In genomic region chr10:12355384-12355783, GRCh38 we compare ENCODE assay signal across 24 cellular contexts. TPM values are rescaled to one million over a fixed set of nuclear protein-coding genes. Genes with fewer than 3 reads are reported as not detected.
DNase-seq lines count a peak whose midpoint lies in the region; ATAC-seq and TF ChIP-seq lines count a peak whose summit lies in the region.
"Had no signal": no experiment of that assay in that cellular context is flagged by ENCODE, and none has a peak within 500 bp of the region (broad histone marks: within the 10 kb centered on the region; RNA-seq: fewer than 3 reads in every experiment).

No MANE protein-coding gene starts in this region.

- TF ChIP-seq CTCF in GM13976 (IDR thresholded peaks at IDR 0.05; ENCODE audit: borderline replicate concordance, control extremely low read depth, extremely low read depth, insufficient read depth, missing control alignments) (no peak), WTC11 (IDR thresholded peaks at IDR 0.05) (no peak), Calu3 (IDR thresholded peaks at IDR 0.05; ENCODE audit: unreplicated experiment) (no peak), nephron progenitor cell (IDR thresholded peaks at IDR 0.05) (no peak)

- POLR2A ChIA-PET in WTC11 (lab: Charles Lee) = no interaction called here

- in situ Hi-C loops in GM13976 (cut with MboI; ENCODE audit: low sequenced_read_pairs, unreplicated experiment) = no loop called here

- H3K4me1 Mint-ChIP-seq in stimulated activated naive CD8-positive, alpha-beta T cell treated with anti-CD3 and anti-CD28 coated beads, Interleukin-15, Interleukin-2, amounts not matched to agents 100 ng/mL and 50 ng/mL, for 24 hours (ENCODE audit: low read depth) = peaks cover 76% of the 10 kb centered on the region
- H3K4me1 Mint-ChIP-seq in WTC11 = peaks cover 70% of the 10 kb centered on the region
- peaks cover 63 to 89% of the 10 kb centered on the region in 2 donors for H3K4me1 Mint-ChIP-seq in stimulated activated naive B cell treated with anti-CD40 and anti-IgM and Interleukin-4, amounts not matched to agents 10 μg/mL and 1 μg/mL and 100 μg/mL, for 72 hours
- peaks cover 7% of the 10 kb centered on the region for H3K4me1 Mint-ChIP-seq in Calu3 (ENCODE audit: low read depth, unreplicated experiment)
- peaks cover 57% of the 10 kb centered on the region for H3K4me1 Mint-ChIP-seq in nephron progenitor cell

- H3K9me3 Mint-ChIP-seq in stimulated activated naive CD8-positive, alpha-beta T cell treated with anti-CD3 and anti-CD28 coated beads, Interleukin-15, Interleukin-2, amounts not matched to agents 100 ng/mL and 50 ng/mL, for 24 hours = no peaks in the 10 kb centered on the region
- H3K9me3 Mint-ChIP-seq in WTC11 = no peaks in the 10 kb centered on the region
- H3K9me3 Mint-ChIP-seq in stimulated activated naive B cell treated with anti-CD40 and anti-IgM and Interleukin-4, amounts not matched to agents 10 μg/mL and 1 μg/mL and 100 μg/mL, for 72 hours = no peaks in the 10 kb centered on the region
- H3K9me3 Mint-ChIP-seq in Calu3 (ENCODE audit: low read depth, unreplicated experiment) = no peaks in the 10 kb centered on the region
- no peaks in the 10 kb centered on the region for H3K9me3 Mint-ChIP-seq in nephron progenitor cell

- ATAC-seq in stimulated activated naive CD8-positive, alpha-beta T cell treated with anti-CD3 and anti-CD28 coated beads, Interleukin-15, Interleukin-2, amounts not matched to agents 100 U/mL and 50 U/mL, for 24 hours = no peak
- ATAC-seq in WTC11 = no peak
- peak in 1 of 2 donors; percentile 7 for ATAC-seq in stimulated activated naive B cell treated with anti-CD40 and anti-IgM and Interleukin-4, amounts not matched to agents 10 μg/mL and 1 μg/mL and 100 μg/mL, for 72 hours (replicated peaks)
- ATAC-seq in HG02981 (IDR thresholded peaks at IDR 0.05; ENCODE audit: unreplicated experiment) = no peak
- ATAC-seq: HCT116 had no signal

- H3K27ac Mint-ChIP-seq in stimulated activated naive CD8-positive, alpha-beta T cell treated with anti-CD3 and anti-CD28 coated beads, Interleukin-15, Interleukin-2, amounts not matched to agents 100 ng/mL and 50 ng/mL, for 24 hours = peak overlapping the region; percentile 83
- H3K27ac Mint-ChIP-seq in WTC11 = peak overlapping the region; percentile 43; the same call in 1 of the 2 replicates
- peak overlapping the region; percentile 66 for H3K27ac Mint-ChIP-seq in stimulated activated naive B cell treated with anti-CD40 and anti-IgM and Interleukin-4, amounts not matched to agents 10 μg/mL and 1 μg/mL and 100 μg/mL, for 72 hours
- H3K27ac Mint-ChIP-seq in Calu3 (ENCODE audit: unreplicated experiment) = no peak overlapping the region
- no peak overlapping the region for H3K27ac Mint-ChIP-seq in nephron progenitor cell
- H3K27ac Mint-ChIP-seq: CD14-positive monocyte had no signal

- no TSS peak for BruUV-seq in Calu3 (replicated peaks; lab: Mats Ljungman, UMichigan)

- H3K4me3 Mint-ChIP-seq in stimulated activated naive CD8-positive, alpha-beta T cell treated with anti-CD3 and anti-CD28 coated beads, Interleukin-15, Interleukin-2, amounts not matched to agents 100 ng/mL and 50 ng/mL, for 24 hours = no peak overlapping the region
- H3K4me3 Mint-ChIP-seq in WTC11 = no peak overlapping the region
- peak overlapping the region; percentile 16 to 46 for H3K4me3 Mint-ChIP-seq in stimulated activated naive B cell treated with anti-CD40 and anti-IgM and Interleukin-4, amounts not matched to agents 10 μg/mL and 1 μg/mL and 100 μg/mL, for 72 hours
- H3K4me3 Mint-ChIP-seq in Calu3 (ENCODE audit: low read depth, unreplicated experiment) = no peak overlapping the region
- no peak overlapping the region for H3K4me3 Mint-ChIP-seq in nephron progenitor cell

- DNase-seq in stimulated activated naive CD8-positive, alpha-beta T cell treated with anti-CD3 and anti-CD28 coated beads, Interleukin-15, Interleukin-2, amounts not matched to agents 100 U/mL and 50 U/mL, for 24 hours = no peak
- peak; percentile 61 for DNase-seq in GM13976 (ENCODE audit: low spot score)
- no peak for DNase-seq in WTC11 (ENCODE audit: low spot score)
- DNase-seq in stimulated activated naive B cell treated with anti-CD40 and anti-IgM and Interleukin-4, amounts not matched to agents 10 μg/mL and 1 μg/mL and 100 μg/mL, for 72 hours = no peak
- DNase-seq in Calu3 = no peak
- DNase-seq in nephron progenitor cell = no peak
- DNase-seq: COR-L47, DMS 273 treated with DMSO at 0.1 percent for 48 hours, DMS79 treated with DMSO at 0.1 percent for 48 hours, MM.1S, NCI-H1092, NCI-H1436 treated with DMSO at 0.1 percent for 48 hours, NCI-H2029, NCI-H2227 treated with DMSO at 0.1 percent for 48 hours, NCI-H510A treated with DMSO at 0.1 percent for 48 hours, NCI-H748 treated with DMSO at 0.1 percent for 48 hours, PC-9, RPMI8226, SHP77, SW 1271 had no signal

- CTCF ChIA-PET in WTC11 (lab: Charles Lee) (no interaction called here), Calu3 (lab: Charles Lee) (no interaction called here)

- H3K27me3 Mint-ChIP-seq in stimulated activated naive CD8-positive, alpha-beta T cell treated with anti-CD3 and anti-CD28 coated beads, Interleukin-15, Interleukin-2, amounts not matched to agents 100 ng/mL and 50 ng/mL, for 24 hours = no peaks in the 10 kb centered on the region
- H3K27me3 Mint-ChIP-seq in WTC11 (ENCODE audit: low read depth) (peaks cover 23% of the 10 kb centered on the region), Calu3 (ENCODE audit: unreplicated experiment) (peaks cover 92% of the 10 kb centered on the region), nephron progenitor cell (ENCODE audit: low read depth, poor library complexity) (peaks cover 55% of the 10 kb centered on the region)
- no peaks in the 10 kb centered on the region for H3K27me3 Mint-ChIP-seq in stimulated activated naive B cell treated with anti-CD40 and anti-IgM and Interleukin-4, amounts not matched to agents 10 μg/mL and 1 μg/mL and 100 μg/mL, for 72 hours

- intact Hi-C loops in Calu3 (cut with micrococcal nuclease; ENCODE audit: unreplicated experiment) = loop anchor here (10.0 kb wide), 1 partner anchor 299 kb away; no protein-coding TSS in a partner anchor

- peaks cover 10% of the 10 kb centered on the region for H3K36me3 Mint-ChIP-seq in stimulated activated naive CD8-positive, alpha-beta T cell treated with anti-CD3 and anti-CD28 coated beads, Interleukin-15, Interleukin-2, amounts not matched to agents 100 ng/mL and 50 ng/mL, for 24 hours (ENCODE audit: low read depth)
- H3K36me3 Mint-ChIP-seq in WTC11 = no peaks in the 10 kb centered on the region; the same call in 1 of the 2 replicates
- H3K36me3 Mint-ChIP-seq in stimulated activated naive B cell treated with anti-CD40 and anti-IgM and Interleukin-4, amounts not matched to agents 10 μg/mL and 1 μg/mL and 100 μg/mL, for 72 hours = peaks cover 16 to 22% of the 10 kb centered on the region in 2 donors
- peaks cover 1% of the 10 kb centered on the region for H3K36me3 Mint-ChIP-seq in Calu3 (ENCODE audit: insufficient read depth, unreplicated experiment)
- H3K36me3 Mint-ChIP-seq in nephron progenitor cell (ENCODE audit: low read depth) = no peaks in the 10 kb centered on the region

TF ChIP-seq in WTC11, 78 proteins besides CTCF, POLR2A, EP300 and RAD21 (continues in another document):
- no peak for TF ChIP-seq NR3C1 (CRISPR knock-in tag; conservative IDR thresholded peaks at IDR 0.05; ENCODE audit: low read depth)
- no peak for TF ChIP-seq GABPB1 (CRISPR knock-in tag; IDR thresholded peaks at IDR 0.05)
- TF ChIP-seq MXD4 (CRISPR knock-in tag; IDR thresholded peaks at IDR 0.05; ENCODE audit: borderline replicate concordance) = no peak
- TF ChIP-seq ELF4 (CRISPR knock-in tag; IDR thresholded peaks at IDR 0.05; ENCODE audit: low read depth) = no peak
- no peak for TF ChIP-seq GRHL2 (CRISPR knock-in tag; IDR thresholded peaks at IDR 0.05; ENCODE audit: insufficient replicate concordance, severe bottlenecking)
- no peak for TF ChIP-seq AFF4 (CRISPR knock-in tag; IDR thresholded peaks at IDR 0.05; ENCODE audit: borderline replicate concordance)
- no peak for TF ChIP-seq ZNF138 (CRISPR knock-in tag; conservative IDR thresholded peaks at IDR 0.05)
- TF ChIP-seq ZNF263 (CRISPR knock-in tag; IDR thresholded peaks at IDR 0.05; ENCODE audit: low read depth) = no peak
- no peak for TF ChIP-seq TEAD4 (CRISPR knock-in tag; IDR thresholded peaks at IDR 0.05)
- TF ChIP-seq HMGA2 (CRISPR knock-in tag; IDR thresholded peaks at IDR 0.05) = no peak

RNA-seq across cellular contexts. Expression of gene CAMK1D, which starts 6.0 kb away (rescaled TPM):
- 7.9 to 10.2 TPM (median 8.0 TPM) in 3 replicates for total RNA-seq in WTC11 (2021)
- 2.6 and 2.7 TPM in 2 replicates for total RNA-seq in Calu3 (2022)

Comparison
In these comparisons a context has a peak if more than half of its experiments do, and no peak if none do; other contexts are left out.
1. H3K27ac Mint-ChIP-seq: peak in stimulated activated naive CD8-positive, alpha-beta T cell treated with anti-CD3 and anti-CD28 coated beads, Interleukin-15, Interleukin-2, amounts not matched to agents 100 ng/mL and 50 ng/mL, for 24 hours (single experiment), WTC11 (single experiment) and stimulated activated naive B cell treated with anti-CD40 and anti-IgM and Interleukin-4, amounts not matched to agents 10 μg/mL and 1 μg/mL and 100 μg/mL, for 72 hours (single experiment); none in Calu3 (single experiment) and nephron progenitor cell (single experiment).
2. H3K4me3 Mint-ChIP-seq: peak in stimulated activated naive B cell treated with anti-CD40 and anti-IgM and Interleukin-4, amounts not matched to agents 10 μg/mL and 1 μg/mL and 100 μg/mL, for 72 hours (2 of 2); none in stimulated activated naive CD8-positive, alpha-beta T cell treated with anti-CD3 and anti-CD28 coated beads, Interleukin-15, Interleukin-2, amounts not matched to agents 100 ng/mL and 50 ng/mL, for 24 hours (single experiment), WTC11 (single experiment), Calu3 (single experiment) and nephron progenitor cell (single experiment).